Comparison of ENCODE assay signal across 1 cellular context in genomic region chr19:41352609-41353465, GRCh38.
TF ChIP-seq lines count a peak whose summit lies in the region.

No MANE protein-coding gene starts in this region.

TF ChIP-seq in K562, 482 proteins besides CTCF, POLR2A, EP300 and RAD21 (continued from another document and continues in another):
- no peak for TF ChIP-seq ZNF398 (CRISPR knock-in tag; IDR thresholded peaks at IDR 0.05)
- no peak for TF ChIP-seq ZNF589 (CRISPR knock-in tag; IDR thresholded peaks at IDR 0.05; ENCODE audit: low read depth)
- TF ChIP-seq ZNF766 (CRISPR knock-in tag; conservative IDR thresholded peaks at IDR 0.05) = no peak
- TF ChIP-seq CHD2 (IDR thresholded peaks at IDR 0.05; ENCODE audit: low read depth, low read length) = no peak
- TF ChIP-seq NR0B1 (IDR thresholded peaks at IDR 0.05; ENCODE audit: partially characterized antibody) = no peak
- TF ChIP-seq ZNF324 (CRISPR knock-in tag; IDR thresholded peaks at IDR 0.05) = no peak
- no peak for TF ChIP-seq CAMTA2 (CRISPR knock-in tag; conservative IDR thresholded peaks at IDR 0.05)
- TF ChIP-seq ELF4 (CRISPR knock-in tag; IDR thresholded peaks at IDR 0.05) = no peak
- TF ChIP-seq RBM25 (IDR thresholded peaks at IDR 0.05; ENCODE audit: low read depth, low read length, severe bottlenecking) = peak; percentile 98
- TF ChIP-seq MITF (IDR thresholded peaks at IDR 0.05) = no peak
- no peak for TF ChIP-seq HNRNPUL1 (IDR thresholded peaks at IDR 0.05; ENCODE audit: low read length)
- no peak for TF ChIP-seq STAT6 (CRISPR knock-in tag; IDR thresholded peaks at IDR 0.05)
- no peak for TF ChIP-seq SMARCC2 (IDR thresholded peaks at IDR 0.05; ENCODE audit: low read depth)
- no peak for TF ChIP-seq ZBTB5 (IDR thresholded peaks at IDR 0.05)
- TF ChIP-seq EGR1 (conservative IDR thresholded peaks at IDR 0.05) = no peak
- TF ChIP-seq MAFG (tag; conservative IDR thresholded peaks at IDR 0.05) = no peak
- 0 out of 2 replicates have a peak, but pooled peaks have one; percentile 55 for TF ChIP-seq NKRF (IDR thresholded peaks at IDR 0.05; ENCODE audit: borderline replicate concordance)
- no peak for TF ChIP-seq SAFB2 (IDR thresholded peaks at IDR 0.05; ENCODE audit: borderline replicate concordance, low read depth, low read length, severe bottlenecking)
- no peak for TF ChIP-seq ZBTB34 (CRISPR knock-in tag; IDR thresholded peaks at IDR 0.05)
- TF ChIP-seq SLC30A9 (CRISPR knock-in tag; IDR thresholded peaks at IDR 0.05) = no peak
- TF ChIP-seq PHF21A (IDR thresholded peaks at IDR 0.05; ENCODE audit: borderline replicate concordance, low read depth) = 0 out of 2 replicates have a peak, but pooled peaks have one; percentile 12
- TF ChIP-seq ATF6 (CRISPR knock-in tag; IDR thresholded peaks at IDR 0.05) = no peak
- no peak for TF ChIP-seq E2F3 (CRISPR knock-in tag; IDR thresholded peaks at IDR 0.05)
- no peak for TF ChIP-seq ZNF75A (CRISPR knock-in tag; IDR thresholded peaks at IDR 0.05)
- no peak for TF ChIP-seq MCM3 (IDR thresholded peaks at IDR 0.05)
- no peak for TF ChIP-seq TRIM28 (IDR thresholded peaks at IDR 0.05)
- TF ChIP-seq TAF1 (IDR thresholded peaks at IDR 0.05; ENCODE audit: control insufficient read depth, extremely low read depth, insufficient read depth, low read length, severe bottlenecking) = peak; percentile 81
- no peak for TF ChIP-seq ATF4 (CRISPR knock-in tag; IDR thresholded peaks at IDR 0.05)
- TF ChIP-seq ZFP30 (CRISPR knock-in tag; IDR thresholded peaks at IDR 0.05; ENCODE audit: borderline replicate concordance) = no peak
- TF ChIP-seq SNIP1 (IDR thresholded peaks at IDR 0.05; ENCODE audit: low read depth) = no peak
- no peak for TF ChIP-seq E2F8 (IDR thresholded peaks at IDR 0.05; ENCODE audit: low read depth, partially characterized antibody)
- no peak for TF ChIP-seq RFX7 (CRISPR knock-in tag; IDR thresholded peaks at IDR 0.05)
- TF ChIP-seq MNT (conservative IDR thresholded peaks at IDR 0.05) = peak; percentile 74 to 87
- no peak for TF ChIP-seq PTBP1 (IDR thresholded peaks at IDR 0.05; ENCODE audit: low read depth, low read length)
- no peak for TF ChIP-seq COPS2 (conservative IDR thresholded peaks at IDR 0.05)
